ENCODE assay signal across 14 cellular contexts in the genomic region with DNA sequence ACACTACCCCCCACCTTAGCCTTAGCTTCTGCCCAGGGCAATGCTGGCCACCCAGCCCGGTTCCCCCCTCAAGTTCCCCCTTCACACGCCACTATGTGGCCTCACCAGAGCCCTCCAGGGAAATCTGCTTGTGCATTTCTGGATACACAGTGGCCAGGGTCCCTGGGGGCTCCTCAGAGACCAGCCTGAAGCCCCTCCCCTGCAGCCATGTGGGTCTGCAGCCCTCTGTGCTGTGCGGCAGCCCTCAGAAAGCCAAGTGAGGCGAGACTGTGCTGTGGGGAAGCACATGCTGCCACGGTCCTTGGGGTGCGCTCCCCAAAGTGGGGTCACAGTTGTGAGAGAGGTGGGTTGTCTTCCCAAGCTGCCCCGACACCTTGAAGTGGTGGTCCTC. TPM values are rescaled to one million over a fixed set of nuclear protein-coding genes. Genes with fewer than 3 reads are reported as not detected.
DNase-seq lines count a peak whose midpoint lies in the region; ATAC-seq and TF ChIP-seq lines count a peak whose summit lies in the region.
"Had no signal": no experiment of that assay in that cellular context is flagged by ENCODE, and none has a peak within 500 bp of the region (broad histone marks: within the 10 kb centered on the region; RNA-seq: fewer than 3 reads in every experiment).

No MANE protein-coding gene starts in this region.

- H3K4me3 ChIP-seq in suprapubic skin: no peak overlapping the region
- H3K4me3 ChIP-seq: SK-N-MC had no signal

- H3K36me3 ChIP-seq in suprapubic skin: no peaks in the 10 kb centered on the region

- no peaks in the 10 kb centered on the region for H3K9me3 ChIP-seq in suprapubic skin

- H3K27me3 ChIP-seq in suprapubic skin: no peaks in the 10 kb centered on the region

- POLR2A ChIA-PET in RWPE1 (lab: Yijun Ruan, JAX; ENCODE audit: low non-redundant PET): no interaction called here

- H3K4me3 Mint-ChIP-seq in activated CD4-positive, alpha-beta T cell treated with anti-CD3 and anti-CD28 coated beads, Interleukin-2, amount 10 ng/mL, durations not matched to agents 24 days and 14 days: no peak overlapping the region

- no peak overlapping the region for H3K27ac Mint-ChIP-seq in activated CD4-positive, alpha-beta T cell treated with anti-CD3 and anti-CD28 coated beads, Interleukin-2, amount 10 ng/mL, durations not matched to agents 24 days and 14 days

- no peak for TF ChIP-seq POLR2A in suprapubic skin (IDR thresholded peaks at IDR 0.05)

- H3K27ac ChIP-seq in RWPE1: peak overlapping the region; percentile 100
- H3K27ac ChIP-seq in suprapubic skin: peak overlapping the region; percentile 71
- H3K27ac ChIP-seq: VCaP had no signal

- H3K9me3 Mint-ChIP-seq in activated CD4-positive, alpha-beta T cell treated with anti-CD3 and anti-CD28 coated beads, Interleukin-2, amount 10 ng/mL, durations not matched to agents 24 days and 14 days: no peaks in the 10 kb centered on the region
- H3K9me3 Mint-ChIP-seq: CD8-positive, alpha-beta memory T cell had no signal

- ATAC-seq in left ventricle myocardium superior: no peak
- ATAC-seq: left colon had no signal

- intact Hi-C loops in left ventricle myocardium superior (cut with micrococcal nuclease): no loop called here
- intact Hi-C loops in activated CD4-positive, alpha-beta T cell treated with anti-CD3 and anti-CD28 coated beads, Interleukin-2, amount 10 ng/mL, durations not matched to agents 24 days and 14 days (cut with micrococcal nuclease): loop anchor here (5.0 kb wide), 1 partner anchor 37 kb away; the partner anchor contains the start of gene MAPK11

- DNase-seq in RWPE1 (ENCODE audit: low spot score) (no peak), left ventricle myocardium superior (peak; percentile 34), suprapubic skin (ENCODE audit: low spot score in 2 of 2) (no peak), SHP77 (lab: John Stamatoyannopoulos, UW) (no peak)
- DNase-seq in activated CD8-positive, alpha-beta memory T cell treated with anti-CD3 and anti-CD28 coated beads for 24 hours: no peak
- no peak for DNase-seq in activated CD4-positive, alpha-beta T cell treated with anti-CD3 and anti-CD28 coated beads, Interleukin-2, amount 10 ng/mL, durations not matched to agents 24 days and 14 days
- DNase-seq: amniotic stem cell; CD8-positive, alpha-beta memory T cell; effector memory CD4-positive, alpha-beta T cell; left colon; NCI-H146; NCI-H69 had no signal

- WGBS in suprapubic skin: 89% methylated on average over 7 of the region's 7 CpGs

- H3K4me1 Mint-ChIP-seq in activated CD4-positive, alpha-beta T cell treated with anti-CD3 and anti-CD28 coated beads, Interleukin-2, amount 10 ng/mL, durations not matched to agents 24 days and 14 days: peaks cover 15% of the 10 kb centered on the region

- H3K4me1 ChIP-seq in suprapubic skin: peaks cover 44% of the 10 kb centered on the region

- CTCF ChIA-PET in RWPE1 (lab: Yijun Ruan, JAX): no interaction called here

- no peak for TF ChIP-seq EP300 in suprapubic skin (IDR thresholded peaks at IDR 0.05)

- H3K36me3 Mint-ChIP-seq in activated CD4-positive, alpha-beta T cell treated with anti-CD3 and anti-CD28 coated beads, Interleukin-2, amount 10 ng/mL, durations not matched to agents 24 days and 14 days (ENCODE audit: low read depth): no peaks in the 10 kb centered on the region
- H3K36me3 Mint-ChIP-seq: CD8-positive, alpha-beta memory T cell had no signal

- TF ChIP-seq CTCF in RWPE1 (conservative IDR thresholded peaks at IDR 0.05; ENCODE audit: low read depth): no peak
- TF ChIP-seq CTCF in suprapubic skin (IDR thresholded peaks at IDR 0.05): no peak

- peaks cover 9% of the 10 kb centered on the region for H3K27me3 Mint-ChIP-seq in activated CD4-positive, alpha-beta T cell treated with anti-CD3 and anti-CD28 coated beads, Interleukin-2, amount 10 ng/mL, durations not matched to agents 24 days and 14 days

RNA-seq across cellular contexts. Expression of gene PLXNB2, which starts 2.1 kb away (rescaled TPM):
- total RNA-seq in left ventricle myocardium superior: 81.7 TPM
- 100 to 1,000 TPM; 117 to 231 (median 192) TPM for total RNA-seq in suprapubic skin
- 9.0 and 9.5 TPM in 2 replicates for total RNA-seq in activated CD4-positive, alpha-beta T cell treated with anti-CD3 and anti-CD28 coated beads, Interleukin-2, amount 10 ng/mL, durations not matched to agents 24 days and 14 days

RNA-seq across cellular contexts. Expression of gene DENND6B, which starts 17.2 kb away (rescaled TPM):
- total RNA-seq in left ventricle myocardium superior: 1.4 TPM
- 1 to 10 TPM; 3.3 to 5.4 (median 3.4) TPM for total RNA-seq in suprapubic skin
- total RNA-seq in activated CD4-positive, alpha-beta T cell treated with anti-CD3 and anti-CD28 coated beads, Interleukin-2, amount 10 ng/mL, durations not matched to agents 24 days and 14 days: 1.4 and 2.2 TPM in 2 replicates

RNA-seq across cellular contexts. Expression of gene PPP6R2, which starts 33.5 kb away (rescaled TPM):
- 44.3 TPM for total RNA-seq in left ventricle myocardium superior
- 10 to 100 TPM; 46.7 to 70.3 (median 64.6) TPM for total RNA-seq in suprapubic skin
- total RNA-seq in activated CD4-positive, alpha-beta T cell treated with anti-CD3 and anti-CD28 coated beads, Interleukin-2, amount 10 ng/mL, durations not matched to agents 24 days and 14 days: 44.0 and 44.1 TPM in 2 replicates

RNA-seq across cellular contexts. Expression of gene MAPK11, which starts 39.4 kb away (rescaled TPM):
- total RNA-seq in left ventricle myocardium superior: 9.1 TPM
- 1 to 10 TPM; 3.8 to 5.8 (median 4.5) TPM for total RNA-seq in suprapubic skin
- 27.8 and 29.0 TPM in 2 replicates for total RNA-seq in activated CD4-positive, alpha-beta T cell treated with anti-CD3 and anti-CD28 coated beads, Interleukin-2, amount 10 ng/mL, durations not matched to agents 24 days and 14 days

RNA-seq across cellular contexts. Expression of gene MAPK12, which starts 48.1 kb away (rescaled TPM):
- total RNA-seq in left ventricle myocardium superior (15.8 TPM), suprapubic skin (1 to 10 TPM; 1.3 to 5.7 (median 3.3) TPM)
- total RNA-seq in activated CD4-positive, alpha-beta T cell treated with anti-CD3 and anti-CD28 coated beads, Interleukin-2, amount 10 ng/mL, durations not matched to agents 24 days and 14 days: 20.1 and 21.5 TPM in 2 replicates
